Comparison of ENCODE assay signal across 17 cellular contexts in the genomic region with DNA sequence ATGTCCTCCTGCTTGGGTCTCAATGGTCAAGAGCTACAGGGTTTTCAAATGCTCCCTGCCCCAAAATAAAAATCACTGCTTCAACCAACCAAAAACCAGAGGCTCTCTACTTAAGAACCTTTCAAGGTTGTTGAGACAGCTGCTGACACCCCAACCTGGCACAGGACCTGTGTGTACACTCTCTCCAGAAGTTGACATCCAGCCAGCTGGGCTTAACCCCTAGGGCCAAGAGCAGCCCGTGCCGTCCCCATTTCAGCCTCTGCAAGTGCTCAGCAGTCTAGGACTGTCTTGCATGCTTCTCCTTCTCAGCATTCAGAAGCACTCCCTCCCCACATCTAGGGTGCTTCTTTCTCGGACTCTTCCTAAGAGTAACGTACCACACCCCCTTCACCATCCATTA. TPM values are rescaled to one million over a fixed set of nuclear protein-coding genes. Genes with fewer than 3 reads are reported as not detected.
DNase-seq lines count a peak whose midpoint lies in the region; ATAC-seq and TF ChIP-seq lines count a peak whose summit lies in the region.
"Had no signal": no experiment of that assay in that cellular context is flagged by ENCODE, and none has a peak within 500 bp of the region (broad histone marks: within the 10 kb centered on the region; RNA-seq: fewer than 3 reads in every experiment).

No MANE protein-coding gene starts in this region.

- H3K36me3 ChIP-seq in left lung (peaks cover 0 to 98% of the 10 kb centered on the region in 2 donors), thyroid gland (peaks cover 46 to 60% of the 10 kb centered on the region in 2 donors), spleen (peaks cover 2 to 100% (median 93%) of the 10 kb centered on the region in 6 donors)

- peak; percentile 52 for DNase-seq in activated CD8-positive, alpha-beta memory T cell treated with anti-CD3 and anti-CD28 coated beads for 24 hours
- DNase-seq in activated CD8-positive, alpha-beta memory T cell treated with anti-CD3 and anti-CD28 coated beads, Interleukin-2, amount 50 U/mL, for 4 hours, result no peak
- DNase-seq in NCI-H2196 treated with DMSO at 0.1 percent for 48 hours (lab: John Stamatoyannopoulos, UW; ENCODE audit: unreplicated experiment), result peak; percentile 34
- peak in 1 of 2 donors; percentile 82 for DNase-seq in left lung
- DNase-seq in thyroid gland, result peak; percentile 85 to 89
- no peak for DNase-seq in foreskin fibroblast
- DNase-seq in spleen, result no peak
- DNase-seq in stimulated activated CD4-positive, alpha-beta T cell treated with anti-CD3 and anti-CD28 coated beads, Interleukin-4, amount 100 ng/mL, for 1 hour, result no peak
- DNase-seq: HFFc6, KBM-7, NCI-H1048, NCI-H1694 treated with DMSO at 0.1 percent for 48 hours, PC-9, SK-N-SH had no signal

- H3K4me3 ChIP-seq in left lung (no peak overlapping the region), thyroid gland (replicated peaks in 1 of 3) (no peak overlapping the region), foreskin fibroblast (ENCODE audit: low read depth in 1 of 2, low read length in 2 of 2) (no peak overlapping the region), spleen (no peak overlapping the region)
- H3K4me3 ChIP-seq: BLaER1 treated with 17β-estradiol and CSF1 and Interleukin-3, amounts not matched to agents 10 nM and 100 nM; PC-9 had no signal

- H3K9me3 ChIP-seq in left lung (no peaks in the 10 kb centered on the region), thyroid gland (no peaks in the 10 kb centered on the region), spleen (no peaks in the 10 kb centered on the region)
- H3K9me3 ChIP-seq: BLaER1 treated with 17β-estradiol and CSF1 and Interleukin-3, amounts not matched to agents 10 nM and 100 nM; SK-N-SH had no signal

- TF ChIP-seq CTCF in left lung (IDR thresholded peaks at IDR 0.05) (no peak), thyroid gland (IDR thresholded peaks at IDR 0.05) (no peak), foreskin fibroblast (IDR thresholded peaks at IDR 0.05; ENCODE audit: low read depth, low read length) (no peak), spleen (IDR thresholded peaks at IDR 0.05 in 8 of 11, conservative IDR thresholded peaks at IDR 0.05 in 3 of 11) (no peak)

- TF ChIP-seq POLR2A in thyroid gland (IDR thresholded peaks at IDR 0.05) (no peak), spleen (IDR thresholded peaks at IDR 0.05) (no peak)

- peak; percentile 93 for ATAC-seq in left lung

- H3K27me3 ChIP-seq in left lung (no peaks in the 10 kb centered on the region), thyroid gland (no peaks in the 10 kb centered on the region), spleen (replicated peaks in 1 of 7) (no peaks in the 10 kb centered on the region)
- H3K27me3 ChIP-seq: BLaER1 treated with 17β-estradiol and CSF1 and Interleukin-3, amounts not matched to agents 10 nM and 100 nM had no signal

- peaks cover 0 to 12% of the 10 kb centered on the region in 2 donors for H3K4me1 ChIP-seq in left lung
- H3K4me1 ChIP-seq in thyroid gland, result peaks cover 0 to 14% of the 10 kb centered on the region in 2 donors
- H3K4me1 ChIP-seq in spleen, result peaks cover 0 to 14% (median 0%) of the 10 kb centered on the region in 6 donors

- H3K27ac ChIP-seq in left lung (no peak overlapping the region), thyroid gland (peak overlapping the region in 2 of 3 donors; percentile 3 to 30), spleen (no peak overlapping the region)
- H3K27ac ChIP-seq: 22Rv1; BLaER1 treated with 17β-estradiol and CSF1 and Interleukin-3, amounts not matched to agents 10 nM and 100 nM; HL-60; PC-9 had no signal

- 36 to 42% methylated on average over 4 of the region's 4 CpGs for WGBS in thyroid gland, 2 donors
- WGBS in spleen, 5 donors, result 91 to 97% (median 92%) methylated on average over 4 of the region's 4 CpGs

- intact Hi-C loops in left lung (cut with DNase I) (no loop called here), thyroid gland (cut with DNase I) (no loop called here), spleen (cut with DNase I; ENCODE audit: low total_unique reads) (no loop called here)

RNA-seq across cellular contexts. Expression of gene TRAP1, which starts 59.0 kb away (rescaled TPM):
- total RNA-seq in left lung, result 10 to 100 TPM; 49.1 to 82.0 TPM
- total RNA-seq in thyroid gland, result 10 to 100 TPM; 37.3 to 58.3 (median 53.9) TPM
- 10 to 100 TPM; 33.7 to 77.5 (median 53.7) TPM for total RNA-seq in spleen
- 10 to 100 TPM; 43.4 to 97.1 (median 49.8) TPM for polyA plus RNA-seq in spleen

Comparison
In these comparisons a context has a peak if more than half of its experiments do, and no peak if none do; other contexts are left out.
1. DNase-seq: peak in activated CD8-positive, alpha-beta memory T cell treated with anti-CD3 and anti-CD28 coated beads for 24 hours (single experiment), NCI-H2196 treated with DMSO at 0.1 percent for 48 hours (single experiment) and thyroid gland (2 of 2); none in activated CD8-positive, alpha-beta memory T cell treated with anti-CD3 and anti-CD28 coated beads, Interleukin-2, amount 50 U/mL, for 4 hours (single experiment), foreskin fibroblast (0 of 2), spleen (single experiment) and stimulated activated CD4-positive, alpha-beta T cell treated with anti-CD3 and anti-CD28 coated beads, Interleukin-4, amount 100 ng/mL, for 1 hour (single experiment).
2. H3K27ac ChIP-seq: peak in thyroid gland (2 of 3); none in left lung (0 of 2) and spleen (0 of 8).